Comparison of ENCODE assay signal across 19 cellular contexts in the genomic region with DNA sequence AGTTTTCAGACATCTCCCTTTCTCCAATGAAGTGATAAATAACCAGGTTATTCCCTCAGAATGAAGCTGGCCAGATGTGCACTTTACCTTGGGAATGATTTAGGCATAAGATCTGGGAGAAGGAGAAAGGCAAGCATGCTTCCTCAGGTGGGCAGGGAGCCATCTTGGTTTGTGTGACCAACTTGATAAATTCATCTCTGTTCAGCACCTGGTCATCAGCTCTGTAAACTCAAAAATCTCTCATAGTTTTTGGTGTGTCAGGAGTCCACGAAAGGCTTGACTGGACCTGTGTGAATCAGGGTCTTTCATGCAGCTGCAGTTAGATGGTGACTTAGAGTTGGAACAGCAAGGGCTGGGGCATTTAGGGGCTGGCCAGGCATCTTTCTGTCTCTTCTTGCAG. TPM values are rescaled to one million over a fixed set of nuclear protein-coding genes. Genes with fewer than 3 reads are reported as not detected.
A peak's percentile ranks its signal among the peaks of the same experiment; 100 is the strongest.
DNase-seq lines count a peak whose midpoint lies in the region; ATAC-seq, FAIRE-seq and TF ChIP-seq lines count a peak whose summit lies in the region.
"Had no signal": no experiment of that assay in that cellular context is flagged by ENCODE, and none has a peak within 500 bp of the region (broad histone marks: within the 10 kb centered on the region; RNA-seq: fewer than 3 reads in every experiment).

No MANE protein-coding gene starts in this region.

- no peak overlapping the region for H3K27ac Mint-ChIP-seq in natural killer cell treated with Interleukin-12 subunit alpha and Interleukin-12 subunit beta and Interleukin-15 and Interleukin-18, amount 100 ng/mL, for 72 hours
- H3K27ac Mint-ChIP-seq: B cell; CD4-positive, alpha-beta T cell; GM23338; H9 had no signal

- H3K9me3 Mint-ChIP-seq in natural killer cell treated with Interleukin-12 subunit alpha and Interleukin-12 subunit beta and Interleukin-15 and Interleukin-18, amount 100 ng/mL, for 72 hours = peaks cover 2% of the 10 kb centered on the region
- H3K9me3 Mint-ChIP-seq: CD4-positive, alpha-beta T cell; GM23338; H9 had no signal

- no peak overlapping the region for H3K4me3 ChIP-seq in ascending aorta
- H3K4me3 ChIP-seq in osteoblast (ENCODE audit: insufficient read depth, low read length) = no peak overlapping the region
- H3K4me3 ChIP-seq in uterus = no peak overlapping the region
- H3K4me3 ChIP-seq: GM12878, GM23338 had no signal

- peaks cover 54% of the 10 kb centered on the region for H3K79me2 ChIP-seq in osteoblast (ENCODE audit: insufficient read depth, low read length)

- TF ChIP-seq CTCF in ascending aorta (IDR thresholded peaks at IDR 0.05) (no peak), osteoblast (IDR thresholded peaks at IDR 0.05; ENCODE audit: extremely low read depth, low read depth, low read length) (no peak), uterus (IDR thresholded peaks at IDR 0.05) (no peak)

- H3K4me1 ChIP-seq in ascending aorta = peaks cover 0 to 21% of the 10 kb centered on the region in 2 donors
- peaks cover 20% of the 10 kb centered on the region for H3K4me1 ChIP-seq in osteoblast (ENCODE audit: insufficient read depth, low read length)
- H3K4me1 ChIP-seq in uterus = peaks cover 5 to 26% of the 10 kb centered on the region in 2 donors

- H2AFZ ChIP-seq in osteoblast (ENCODE audit: low read length) = no peak overlapping the region
- H2AFZ ChIP-seq: GM23338 had no signal

- peak; percentile 69 for FAIRE-seq in HTR-8/SVneo (lab: Jason Lieb, UNC)
- FAIRE-seq: A204.1, GM12878, GM18507 had no signal

- H3K36me3 Mint-ChIP-seq in natural killer cell treated with Interleukin-12 subunit alpha and Interleukin-12 subunit beta and Interleukin-15 and Interleukin-18, amount 100 ng/mL, for 72 hours = no peaks in the 10 kb centered on the region

- intact Hi-C loops in ascending aorta (cut with DNase I) = loop anchor here (5.0 kb wide), 2 partner anchors 70 to 980 kb away; a partner anchor contains a TSS
- intact Hi-C loops in uterus (cut with DNase I; ENCODE audit: low total_unique reads) = no loop called here

- H4K20me1 ChIP-seq in osteoblast (ENCODE audit: insufficient read depth, low read length) = peaks cover 3% of the 10 kb centered on the region

- H3K4me2 ChIP-seq in osteoblast (ENCODE audit: insufficient read depth, low read length) = no peak overlapping the region
- H3K4me2 ChIP-seq: GM23338 had no signal

- DNase-seq in HTR-8/SVneo (ENCODE audit: insufficient read length, low spot score) = no peak
- no peak for DNase-seq in ascending aorta (ENCODE audit: low spot score in 2 of 2)
- DNase-seq in osteoblast (ENCODE audit: insufficient read length, low spot score, missing footprints) = no peak
- no peak for DNase-seq in uterus
- no peak for DNase-seq in natural killer cell treated with Interleukin-12 subunit alpha and Interleukin-12 subunit beta and Interleukin-15 and Interleukin-18, amount 100 ng/mL, for 72 hours (ENCODE audit: low spot score)
- no peak for DNase-seq in activated naive CD4-positive, alpha-beta T cell (lab: John Stamatoyannopoulos, UW)
- DNase-seq: C1 segment of cervical spinal cord; Calu3; CD4-positive, alpha-beta T cell; DMS 273 treated with DMSO at 0.1 percent for 48 hours; DMS79; H9 had no signal

- TF ChIP-seq POLR2A in uterus (IDR thresholded peaks at IDR 0.05) = no peak

- H3K27ac ChIP-seq in ascending aorta (peak overlapping the region; percentile 41 to 77), osteoblast (ENCODE audit: low read depth, low read length) (peak overlapping the region; percentile 77), uterus (peak overlapping the region; percentile 85)

- no peak overlapping the region for H3K4me3 Mint-ChIP-seq in natural killer cell treated with Interleukin-12 subunit alpha and Interleukin-12 subunit beta and Interleukin-15 and Interleukin-18, amount 100 ng/mL, for 72 hours
- H3K4me3 Mint-ChIP-seq: B cell; CD4-positive, alpha-beta T cell; GM23338; H9 had no signal

- no peaks in the 10 kb centered on the region for H3K4me1 Mint-ChIP-seq in natural killer cell treated with Interleukin-12 subunit alpha and Interleukin-12 subunit beta and Interleukin-15 and Interleukin-18, amount 100 ng/mL, for 72 hours (ENCODE audit: low read depth in 2 of 2)
- H3K4me1 Mint-ChIP-seq: B cell, GM23338 had no signal

- H3K9me3 ChIP-seq in ascending aorta (no peaks in the 10 kb centered on the region), osteoblast (ENCODE audit: low read depth, low read length) (no peaks in the 10 kb centered on the region), uterus (no peaks in the 10 kb centered on the region)

- peaks cover 16 to 55% of the 10 kb centered on the region in 2 donors for H3K27me3 Mint-ChIP-seq in natural killer cell treated with Interleukin-12 subunit alpha and Interleukin-12 subunit beta and Interleukin-15 and Interleukin-18, amount 100 ng/mL, for 72 hours

- no peaks in the 10 kb centered on the region for H3K27me3 ChIP-seq in ascending aorta
- H3K27me3 ChIP-seq in osteoblast (ENCODE audit: insufficient read depth, low read length) = no peaks in the 10 kb centered on the region
- no peaks in the 10 kb centered on the region for H3K27me3 ChIP-seq in uterus

- no peak for ATAC-seq in natural killer cell treated with Interleukin-12 subunit alpha and Interleukin-12 subunit beta and Interleukin-15 and Interleukin-18, amount 100 ng/mL, for 72 hours
- ATAC-seq in HG02973 (IDR thresholded peaks at IDR 0.05; ENCODE audit: unreplicated experiment) = no peak
- ATAC-seq: GM12878 had no signal

- H3K36me3 ChIP-seq in ascending aorta (no peaks in the 10 kb centered on the region), osteoblast (ENCODE audit: insufficient read depth, low read length) (peaks cover 1% of the 10 kb centered on the region), uterus (no peaks in the 10 kb centered on the region)

RNA-seq across cellular contexts. Expression of a gene that starts 24.5 kb away (rescaled TPM):
- total RNA-seq in ascending aorta (4.5 TPM), osteoblast (16.3 and 20.3 TPM in 2 replicates), uterus (100 to 1,000 TPM in 1 of 4 donors, 10 to 100 TPM in 3; 26.5 to 128 (median 54.3) TPM)
- total RNA-seq in natural killer cell treated with Interleukin-12 subunit alpha and Interleukin-12 subunit beta and Interleukin-15 and Interleukin-18, amount 100 ng/mL, for 72 hours = 1 to 10 TPM; 1.0 to 9.5 TPM
- total RNA-seq: G401 had no signal
